In genomic region chr1:214281030-214281901, GRCh38 we compare ENCODE assay signal across 1 cellular context.
TF ChIP-seq lines count a peak whose summit lies in the region.

SMYD2 (plus strand) TSS chr1:214281159; CDS start chr1:214281255, 96 bp downstream.

TF ChIP-seq in HepG2, 621 proteins besides CTCF, POLR2A, EP300 and RAD21 (continued from another document):
- TF ChIP-seq SAP130 (CRISPR knock-in tag; IDR thresholded peaks at IDR 0.05; ENCODE audit: low read depth) (peak; percentile 58), ZBTB3 (CRISPR knock-in tag; IDR thresholded peaks at IDR 0.05; ENCODE audit: borderline replicate concordance, low read depth) (0 out of 2 replicates have a peak, but pooled peaks have one; percentile 17), MTF1 (CRISPR knock-in tag; IDR thresholded peaks at IDR 0.05) (0 out of 2 replicates have a peak, but pooled peaks have one; percentile 35), SKI (IDR thresholded peaks at IDR 0.05; ENCODE audit: partially characterized antibody) (peak; percentile 79), KDM3A (CRISPR knock-in tag; IDR thresholded peaks at IDR 0.05; ENCODE audit: low read depth) (no peak; the same call in 1 of the 2 replicates), THAP11 (CRISPR knock-in tag; IDR thresholded peaks at IDR 0.05) (0 out of 2 replicates have a peak, but pooled peaks have one; percentile 1), BRF2 (CRISPR knock-in tag; IDR thresholded peaks at IDR 0.05) (0 out of 2 replicates have a peak, but pooled peaks have one; percentile 48), TAF1 (CRISPR knock-in tag; IDR thresholded peaks at IDR 0.05) (peak; percentile 24; the same call in 1 of the 2 replicates), TBX2 (CRISPR knock-in tag; IDR thresholded peaks at IDR 0.05; ENCODE audit: borderline replicate concordance) (peak; percentile 1; the same call in 1 of the 2 replicates), KLF6 (CRISPR knock-in tag; IDR thresholded peaks at IDR 0.05) (peak; percentile 63; the same call in 1 of the 2 replicates), REST (IDR thresholded peaks at IDR 0.05; ENCODE audit: borderline replicate concordance in 1 of 2, low read depth in 1 of 2, low read length in 2 of 2) (peak in 1 of 2 experiments; percentile 64; a peak in 1 of 4 replicates), ZNF558 (CRISPR knock-in tag; IDR thresholded peaks at IDR 0.05; ENCODE audit: borderline replicate concordance) (peak; percentile 88; the same call in 1 of the 2 replicates), HMGXB4 (CRISPR knock-in tag; IDR thresholded peaks at IDR 0.05; ENCODE audit: borderline replicate concordance in 1 of 2, low read depth in 1 of 2) (peak in 1 of 2 experiments; percentile 34; a peak in 1 of 4 replicates), PATZ1 (CRISPR knock-in tag; IDR thresholded peaks at IDR 0.05) (peak; percentile 37), CCDC6 (CRISPR knock-in tag; IDR thresholded peaks at IDR 0.05) (peak; percentile 75; the same call in 1 of the 2 replicates), AGO2 (optimal IDR thresholded peaks at IDR 0.05; ENCODE audit: low read depth, low read length) (peak; percentile 62), HOXA7 (CRISPR knock-in tag; IDR thresholded peaks at IDR 0.05) (no peak), LBX2 (CRISPR knock-in tag; IDR thresholded peaks at IDR 0.05; ENCODE audit: borderline replicate concordance) (no peak), HDAC1 (CRISPR knock-in tag; IDR thresholded peaks at IDR 0.05) (peak; percentile 83), MXD3 (CRISPR knock-in tag; IDR thresholded peaks at IDR 0.05) (peak; percentile 74; the same call in 1 of the 2 replicates), THAP9 (CRISPR knock-in tag; IDR thresholded peaks at IDR 0.05; ENCODE audit: borderline replicate concordance) (0 out of 2 replicates have a peak, but pooled peaks have one; percentile 31), HNF4G (IDR thresholded peaks at IDR 0.05; ENCODE audit: borderline replicate concordance, low read depth, low read length) (peak; percentile 30; the same call in 1 of the 2 replicates), HNF4G (CRISPR knock-in tag; IDR thresholded peaks at IDR 0.05; ENCODE audit: borderline replicate concordance, low read depth) (no peak)
